8 cellular contexts compared by ENCODE assay signal in genomic region chr5:134845852-134846640, GRCh38.
DNase-seq lines count a peak whose midpoint lies in the region; ATAC-seq lines count a peak whose summit lies in the region.

C5orf24 (plus strand) TSS chr5:134845968; CDS start chr5:134854901, 8,933 bp downstream.

- peak within 1 kb of the TSS; percentile 99 for H3K27ac ChIP-seq in BLaER1

- peaks cover 39% of the 10 kb centered on the region for H4K20me1 ChIP-seq in BLaER1

- H3K9me3 ChIP-seq in BLaER1 = no peaks in the 10 kb centered on the region

- H3K4me3 ChIP-seq in BLaER1 = peak within 1 kb of the TSS; percentile 98

- peaks cover 28% of the 10 kb centered on the region for H3K4me1 ChIP-seq in BLaER1

- peak; percentile 90 for ATAC-seq in HG03457 (IDR thresholded peaks at IDR 0.05; ENCODE audit: unreplicated experiment)

- DNase-seq in GM19240 (ENCODE audit: insufficient read length, low spot score) (peak; percentile 88), NCI-H526 treated with DMSO at 0.1 percent for 48 hours (lab: John Stamatoyannopoulos, UW) (peak; percentile 53), cortex of kidney (lab: John Stamatoyannopoulos, UW) (peak; percentile 14), left kidney (ENCODE audit: low read depth, low spot score) (peak; percentile 98)
- peak; percentile 89 for DNase-seq in activated CD4-positive, alpha-beta T cell treated with anti-CD3 and anti-CD28 coated beads, Interleukin-2, amount 50 U/mL, for 1 hour
- DNase-seq in stimulated activated CD4-positive, alpha-beta T cell treated with anti-CD3 and anti-CD28 coated beads, Interleukin-1b, Interleukin-23, amount 100 ng/mL, for 48 hours = peak; percentile 95

- peak within 1 kb of the TSS; percentile 72 for H3K4me2 ChIP-seq in BLaER1

- peak within 1 kb of the TSS; percentile 100 for H3K9ac ChIP-seq in BLaER1

- peaks cover 29% of the 10 kb centered on the region for H3K36me3 ChIP-seq in BLaER1

- no peaks in the 10 kb centered on the region for H3K27me3 ChIP-seq in BLaER1

Comparison
In these comparisons a context has a peak if more than half of its experiments do, and no peak if none do; other contexts are left out.
1. Peak in every context shown above with its lines: DNase-seq, ATAC-seq, H3K4me3 ChIP-seq and H3K27ac ChIP-seq.
2. DNase-seq: peak in every context shown above with its lines; median percentile 98 in left kidney; 95 in stimulated activated CD4-positive, alpha-beta T cell treated with anti-CD3 and anti-CD28 coated beads, Interleukin-1b, Interleukin-23, amount 100 ng/mL, for 48 hours; 89 in activated CD4-positive, alpha-beta T cell treated with anti-CD3 and anti-CD28 coated beads, Interleukin-2, amount 50 U/mL, for 1 hour; 88 in GM19240; 53 in NCI-H526 treated with DMSO at 0.1 percent for 48 hours; 14 in cortex of kidney.